8 cellular contexts compared by ENCODE assay signal in the genomic region with DNA sequence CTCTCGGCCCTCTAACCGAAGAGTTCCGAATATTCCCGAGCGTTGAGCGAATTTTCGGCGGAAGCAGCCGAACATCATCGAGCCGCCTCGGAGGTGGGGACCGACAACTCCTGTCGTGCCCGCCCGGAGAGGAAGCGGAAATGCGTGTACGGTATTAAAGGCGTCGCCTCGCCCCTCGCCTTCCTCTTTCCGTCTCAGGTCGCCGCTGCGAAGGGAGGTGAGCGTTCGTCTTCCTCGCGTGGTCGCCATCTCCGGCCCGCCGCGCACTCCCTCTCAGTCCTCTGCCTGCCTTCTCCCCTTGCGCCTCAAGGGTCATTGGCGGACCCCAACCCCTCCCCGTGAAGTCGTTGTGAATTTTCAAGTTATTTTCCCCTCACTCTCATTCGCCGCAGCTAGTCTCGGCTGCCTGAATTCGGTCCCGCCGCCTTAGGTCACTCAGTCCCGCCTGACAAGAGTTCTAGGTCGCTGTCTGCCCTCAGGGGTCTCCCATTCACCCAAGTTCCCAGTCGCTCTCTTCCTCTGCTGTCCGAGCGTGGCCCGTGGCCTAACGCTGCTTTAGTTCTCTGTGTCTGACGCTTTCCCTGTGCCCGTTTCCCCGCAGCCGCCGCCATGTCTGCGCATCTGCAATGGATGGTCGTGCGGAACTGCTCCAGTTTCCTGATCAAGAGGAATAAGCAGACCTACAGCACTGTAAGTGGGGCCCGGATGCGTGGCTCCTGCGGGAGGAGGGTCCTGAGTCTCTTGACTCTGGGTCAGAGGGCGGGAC. TPM values are rescaled to one million over a fixed set of nuclear protein-coding genes. Genes with fewer than 3 reads are reported as not detected.
DNase-seq lines count a peak whose midpoint lies in the region; ATAC-seq and TF ChIP-seq lines count a peak whose summit lies in the region.

A gene (plus strand): TSS at position 184 of the 766 bp plus-strand sequence. CDS start 426 bp downstream, at position 610.

- POLR2A ChIA-PET in PC-3 (lab: Charles Lee; ENCODE audit: unreplicated experiment) = no interaction called here

- peak within 1 kb of the TSS; percentile 63 for H2AFZ ChIP-seq in PC-3 (ENCODE audit: low read length)

- H3F3A ChIP-seq in PC-3 (ENCODE audit: low read length, unreplicated experiment) = peaks cover 7% of the 10 kb centered on the region

- ATAC-seq in GM21390 (IDR thresholded peaks at IDR 0.05; ENCODE audit: unreplicated experiment) (peak; percentile 55), PC-3 (peak; percentile 71)

- H3K36me3 Mint-ChIP-seq in Calu3 (ENCODE audit: insufficient read depth, unreplicated experiment) = peaks cover 92% of the 10 kb centered on the region

- peaks cover 49% of the 10 kb centered on the region for H3K4me1 Mint-ChIP-seq in Calu3 (ENCODE audit: low read depth, unreplicated experiment)

- peaks cover 45% of the 10 kb centered on the region for H3K36me3 ChIP-seq in HUES6 (ENCODE audit: control insufficient read depth, insufficient read depth, low read length)
- peaks cover 39% of the 10 kb centered on the region for H3K36me3 ChIP-seq in PC-3 (ENCODE audit: low read depth, low read length)

- TSS peak; percentile 71 for BruUV-seq in Calu3 (replicated peaks; lab: Mats Ljungman, UMichigan)
- TSS peak; percentile 68 for BruUV-seq in PC-3 (replicated peaks; lab: Mats Ljungman, UMichigan)

- H3K9me3 ChIP-seq in HUES6 (ENCODE audit: control insufficient read depth, insufficient read depth, low read depth, low read length) (no peaks in the 10 kb centered on the region), PC-3 (ENCODE audit: low read length) (no peaks in the 10 kb centered on the region)

- peak within 1 kb of the TSS; percentile 92 for H3K4me3 ChIP-seq in HUES6 (ENCODE audit: low read depth, low read length)
- H3K4me3 ChIP-seq in PC-3 (ENCODE audit: low read length) = peak within 1 kb of the TSS; percentile 98
- peak within 1 kb of the TSS; percentile 99 for H3K4me3 ChIP-seq in epithelial cell of proximal tubule (ENCODE audit: low read depth, low read length)

- H3K4me1 ChIP-seq in HUES6 (ENCODE audit: control insufficient read depth, insufficient read depth, low read length) (peaks cover 48% of the 10 kb centered on the region), PC-3 (ENCODE audit: insufficient read depth, low read length) (peaks cover 41% of the 10 kb centered on the region)

- peak within 1 kb of the TSS; percentile 96 for H3K9ac ChIP-seq in HUES6 (ENCODE audit: low read length)
- peak within 1 kb of the TSS; percentile 95 for H3K9ac ChIP-seq in PC-3 (ENCODE audit: low read length)

- peaks cover 73% of the 10 kb centered on the region for H3K79me2 ChIP-seq in PC-3 (ENCODE audit: low read length)

- H3K27me3 ChIP-seq in HUES6 (ENCODE audit: control insufficient read depth, insufficient read depth, low read length) = peaks cover 15% of the 10 kb centered on the region
- no peaks in the 10 kb centered on the region for H3K27me3 ChIP-seq in PC-3 (ENCODE audit: low read length)

- peak within 1 kb of the TSS; percentile 97 for H3K27ac Mint-ChIP-seq in Calu3 (ENCODE audit: unreplicated experiment)

- CTCF ChIA-PET in Calu3 (lab: Charles Lee) = no interaction called here
- CTCF ChIA-PET in PC-3 (lab: Charles Lee) = no interaction called here

- H4K20me1 ChIP-seq in PC-3 (ENCODE audit: low read length) = peaks cover 49% of the 10 kb centered on the region

- peak within 1 kb of the TSS; percentile 90 for H3K4me2 ChIP-seq in PC-3 (ENCODE audit: low read length)

- peak within 1 kb of the TSS; percentile 91 for H3K4me3 Mint-ChIP-seq in Calu3 (ENCODE audit: low read depth, unreplicated experiment)

- DNase-seq in Calu3 = peak; percentile 99
- DNase-seq in PC-3 = peak; percentile 100
- DNase-seq in activated T-cell treated with anti-CD3 and anti-CD28 coated beads for 48 hours (ENCODE audit: low read depth) = peak; percentile 96
- peak; percentile 93 for DNase-seq in epithelial cell of proximal tubule (ENCODE audit: low read depth)
- DNase-seq in mucosa of gallbladder (ENCODE audit: low spot score) = peak; percentile 99
- DNase-seq in stimulated activated CD8-positive, alpha-beta memory T cell treated with anti-CD3 and anti-CD28 coated beads, Interleukin-4, amount 100 ng/mL, for 48 hours = peak; percentile 98

- no peak for TF ChIP-seq CTCF in Calu3 (IDR thresholded peaks at IDR 0.05; ENCODE audit: unreplicated experiment)
- no peak for TF ChIP-seq CTCF in PC-3 (conservative IDR thresholded peaks at IDR 0.05; ENCODE audit: low read depth, low read length)
- TF ChIP-seq CTCF in epithelial cell of proximal tubule (conservative IDR thresholded peaks at IDR 0.05; ENCODE audit: low read depth, low read length) = no peak

- no peaks in the 10 kb centered on the region for H3K9me2 ChIP-seq in PC-3 (replicated peaks; ENCODE audit: low read length)

- H3K27ac ChIP-seq in HUES6 (ENCODE audit: low read depth, low read length) = peak within 1 kb of the TSS; percentile 44
- peak within 1 kb of the TSS; percentile 54 for H3K27ac ChIP-seq in PC-3 (ENCODE audit: low read length)

- intact Hi-C loops in Calu3 (cut with micrococcal nuclease; ENCODE audit: unreplicated experiment) (loop anchor here (10.0 kb wide), 2 partner anchors 241 to 249 kb away; a partner anchor contains a TSS), PC-3 (cut with micrococcal nuclease) (loop anchor here (2.0 to 10.0 kb wide), 3 partner anchors 47 to 171 kb away; a partner anchor contains a TSS)

- no peaks in the 10 kb centered on the region for H3K27me3 Mint-ChIP-seq in Calu3 (ENCODE audit: unreplicated experiment)

- no peaks in the 10 kb centered on the region for H3K9me3 Mint-ChIP-seq in Calu3 (ENCODE audit: low read depth, unreplicated experiment)

RNA-seq across cellular contexts. Expression of the gene that starts here (rescaled TPM):
- total RNA-seq in Calu3 (2022) (1,462 and 1,520 TPM in 2 replicates), PC-3 (2014; rRNA removed) (550 and 836 TPM in 2 replicates), epithelial cell of proximal tubule (412 and 480 TPM in 2 replicates), mucosa of gallbladder (1,612 TPM)

Comparison
In these comparisons a context has a peak if more than half of its experiments do, and no peak if none do; other contexts are left out.
1. Peak in every context shown above with its lines: DNase-seq, ATAC-seq, H3K4me3 ChIP-seq and H3K27ac ChIP-seq.